ENCODE assay signal across 1 cellular context in genomic region chr13:85521586-85521985, GRCh38.
TF ChIP-seq lines count a peak whose summit lies in the region.

No MANE protein-coding gene starts in this region.

TF ChIP-seq in neural cell, 6 proteins besides CTCF, POLR2A, EP300 and RAD21:
- TF ChIP-seq REST (IDR thresholded peaks at IDR 0.05; ENCODE audit: borderline replicate concordance) (no peak), SMC3 (conservative IDR thresholded peaks at IDR 0.05; ENCODE audit: poor library complexity) (no peak), POLR2AphosphoS5 (IDR thresholded peaks at IDR 0.05) (peak; percentile 76), TAF1 (IDR thresholded peaks at IDR 0.05; ENCODE audit: low read depth) (no peak), MXI1 (conservative IDR thresholded peaks at IDR 0.05; ENCODE audit: poor library complexity, severe bottlenecking) (no peak)
